10 cellular contexts compared by ENCODE assay signal in genomic region chr6:10901751-10902150, GRCh38. TPM values are rescaled to one million over a fixed set of nuclear protein-coding genes. Genes with fewer than 3 reads are reported as not detected.
DNase-seq lines count a peak whose midpoint lies in the region; ATAC-seq, FAIRE-seq and TF ChIP-seq lines count a peak whose summit lies in the region.
"Had no signal": no experiment of that assay in that cellular context is flagged by ENCODE, and none has a peak within 500 bp of the region (broad histone marks: within the 10 kb centered on the region; RNA-seq: fewer than 3 reads in every experiment).

No MANE protein-coding gene starts in this region.

- intact Hi-C loops in uterus (cut with DNase I; ENCODE audit: low total_unique reads): no loop called here

- POLR2A ChIA-PET in naive thymus-derived CD8-positive, alpha-beta T cell (lab: Charles Lee): no interaction called here

- peaks cover 0 to 4% (median 0%) of the 10 kb centered on the region in 9 donors for H3K9me3 Mint-ChIP-seq in naive thymus-derived CD8-positive, alpha-beta T cell
- H3K9me3 Mint-ChIP-seq: activated T-cell treated with anti-CD3 and anti-CD28 coated beads, Interleukin-2, amount 50 U/mL, for 4 hours had no signal

- peaks cover 0 to 3% (median 0%) of the 10 kb centered on the region in 3 donors for H3K36me3 Mint-ChIP-seq in naive thymus-derived CD8-positive, alpha-beta T cell

- peak overlapping the region in 3 of 10 donors; percentile 8 to 57 (median 8) for H3K4me3 Mint-ChIP-seq in naive thymus-derived CD8-positive, alpha-beta T cell
- H3K4me3 Mint-ChIP-seq: activated T-cell treated with anti-CD3 and anti-CD28 coated beads, Interleukin-2, amount 50 U/mL, for 4 hours had no signal

- no peak overlapping the region for H3K4me3 ChIP-seq in uterus

- no peaks in the 10 kb centered on the region for H3K4me1 ChIP-seq in uterus

- peak overlapping the region in 3 of 10 donors; percentile 17 to 26 (median 18) for H3K27ac Mint-ChIP-seq in naive thymus-derived CD8-positive, alpha-beta T cell

- H3K9me3 ChIP-seq in uterus: no peaks in the 10 kb centered on the region

- H3K4me1 Mint-ChIP-seq in naive thymus-derived CD8-positive, alpha-beta T cell: peaks cover 0 to 11% (median 6%) of the 10 kb centered on the region in 4 donors

- H3K27me3 Mint-ChIP-seq in naive thymus-derived CD8-positive, alpha-beta T cell: no peaks in the 10 kb centered on the region

- ATAC-seq in HG03060 (IDR thresholded peaks at IDR 0.05; ENCODE audit: low read depth, unreplicated experiment): peak; percentile 92
- no peak for ATAC-seq in naive thymus-derived CD8-positive, alpha-beta T cell
- ATAC-seq: activated T-cell treated with anti-CD3 and anti-CD28 coated beads, Interleukin-2, amount 50 U/mL, for 4 hours had no signal

- no peak for TF ChIP-seq CTCF in uterus (IDR thresholded peaks at IDR 0.05)

- no peak for TF ChIP-seq POLR2A in uterus (IDR thresholded peaks at IDR 0.05)

- no peak overlapping the region for H3K27ac ChIP-seq in uterus

- DNase-seq in Ammon's horn (ENCODE audit: low spot score) (peak; percentile 59), GM19239 (ENCODE audit: insufficient read length, low spot score) (peak; percentile 59), OCI-M1 (lab: John Stamatoyannopoulos, UW) (peak; percentile 67), uterus (no peak), NCI-H446 treated with DMSO at 0.1 percent for 48 hours (lab: John Stamatoyannopoulos, UW) (no peak), NCI-H526 (lab: John Stamatoyannopoulos, UW) (no peak)
- DNase-seq in naive thymus-derived CD8-positive, alpha-beta T cell: no peak
- DNase-seq: activated T-cell treated with anti-CD3 and anti-CD28 coated beads, Interleukin-2, amount 50 U/mL, for 4 hours had no signal

- H3K36me3 ChIP-seq in uterus: no peaks in the 10 kb centered on the region

- peak; percentile 99 for FAIRE-seq in GM19239 (lab: Jason Lieb, UNC)

- H3K27me3 ChIP-seq in uterus: no peaks in the 10 kb centered on the region

RNA-seq across cellular contexts. Expression of gene SYCP2L, which starts 14.9 kb away (rescaled TPM):
- total RNA-seq in uterus: 1 to 10 TPM in 2 of 4 donors, under 1 TPM in 1, not detected in 1; under 0.01 to 4.9 (median 3.5) TPM
- total RNA-seq in naive thymus-derived CD8-positive, alpha-beta T cell: not detected
- polyA plus RNA-seq in naive thymus-derived CD8-positive, alpha-beta T cell: not detected

RNA-seq across cellular contexts. Expression of gene GCM2, which starts 19.9 kb away (rescaled TPM):
- total RNA-seq in uterus: not detected
- total RNA-seq in naive thymus-derived CD8-positive, alpha-beta T cell: not detected
- not detected for polyA plus RNA-seq in naive thymus-derived CD8-positive, alpha-beta T cell
- total RNA-seq: activated T-cell treated with anti-CD3 and anti-CD28 coated beads, Interleukin-2, amount 50 U/mL, for 4 hours had no signal
- polyA plus RNA-seq: BJ had no signal

Comparison
In these comparisons a context has a peak if more than half of its experiments do, and no peak if none do; other contexts are left out.
1. DNase-seq: peak in Ammon's horn (single experiment), GM19239 (single experiment) and OCI-M1 (single experiment); none in uterus (0 of 2), naive thymus-derived CD8-positive, alpha-beta T cell (0 of 10), NCI-H446 treated with DMSO at 0.1 percent for 48 hours (single experiment) and NCI-H526 (0 of 2).